11 cellular contexts compared by ENCODE assay signal in genomic region chr7:135965602-135966001, GRCh38. TPM values are rescaled to one million over a fixed set of nuclear protein-coding genes. Genes with fewer than 3 reads are reported as not detected.
DNase-seq lines count a peak whose midpoint lies in the region; ATAC-seq lines count a peak whose summit lies in the region.
"Had no signal": no experiment of that assay in that cellular context is flagged by ENCODE, and none has a peak within 500 bp of the region (broad histone marks: within the 10 kb centered on the region; RNA-seq: fewer than 3 reads in every experiment).

No MANE protein-coding gene starts in this region.

- peaks cover 84 to 95% (median 93%) of the 10 kb centered on the region in 11 experiments for H4K20me1 ChIP-seq in BLaER1 treated with 17β-estradiol and CSF1 and Interleukin-3, amounts not matched to agents 10 nM and 100 nM

- no peaks in the 10 kb centered on the region for H3K9me3 ChIP-seq in BLaER1 treated with 17β-estradiol and CSF1 and Interleukin-3, amounts not matched to agents 10 nM and 100 nM (replicated peaks in 1 of 11)

- ATAC-seq in GM19324 (IDR thresholded peaks at IDR 0.05; ENCODE audit: low FRiP score, unreplicated experiment) (peak; percentile 65), HG02642 (IDR thresholded peaks at IDR 0.05; ENCODE audit: poor library complexity, unreplicated experiment) (peak; percentile 55), HG03565 (IDR thresholded peaks at IDR 0.05; ENCODE audit: unreplicated experiment) (peak; percentile 51), esophagus mucosa (no peak)
- ATAC-seq: effector memory CD8-positive, alpha-beta T cell had no signal

- H3K27me3 ChIP-seq in BLaER1 treated with 17β-estradiol and CSF1 and Interleukin-3, amounts not matched to agents 10 nM and 100 nM, result no peaks in the 10 kb centered on the region

- peaks cover 20 to 68% (median 29%) of the 10 kb centered on the region in 10 experiments for H3K4me1 ChIP-seq in BLaER1 treated with 17β-estradiol and CSF1 and Interleukin-3, amounts not matched to agents 10 nM and 100 nM

- no peak for DNase-seq in activated CD4-positive, alpha-beta T cell treated with anti-CD3 and anti-CD28 coated beads for 48 hours
- DNase-seq in activated CD8-positive, alpha-beta memory T cell treated with anti-CD3 and anti-CD28 coated beads for 24 hours, result no peak
- DNase-seq in hypothalamus (lab: John Stamatoyannopoulos, UW), result no peak
- DNase-seq: effector memory CD8-positive, alpha-beta T cell; hippocampal formation; NCI-H82 had no signal

- H3K27ac ChIP-seq in BLaER1 treated with 17β-estradiol and CSF1 and Interleukin-3, amounts not matched to agents 10 nM and 100 nM, result no peak overlapping the region

- H3K4me2 ChIP-seq in BLaER1 treated with 17β-estradiol and CSF1 and Interleukin-3, amounts not matched to agents 10 nM and 100 nM, result peak overlapping the region in 8 of 11 experiments; percentile 33 to 71 (median 57); a peak in 13 of 22 replicates

- no peak overlapping the region for H3K4me3 ChIP-seq in BLaER1 treated with 17β-estradiol and CSF1 and Interleukin-3, amounts not matched to agents 10 nM and 100 nM

- H3K9ac ChIP-seq in BLaER1 treated with 17β-estradiol and CSF1 and Interleukin-3, amounts not matched to agents 10 nM and 100 nM, result no peak overlapping the region

- peaks cover 17 to 63% (median 38%) of the 10 kb centered on the region in 11 experiments for H3K36me3 ChIP-seq in BLaER1 treated with 17β-estradiol and CSF1 and Interleukin-3, amounts not matched to agents 10 nM and 100 nM

RNA-seq across cellular contexts. Expression of gene MTPN, which starts 11.6 kb away (rescaled TPM):
- total RNA-seq in esophagus mucosa, result 199 TPM
